27 cellular contexts compared by ENCODE assay signal in the genomic region with DNA sequence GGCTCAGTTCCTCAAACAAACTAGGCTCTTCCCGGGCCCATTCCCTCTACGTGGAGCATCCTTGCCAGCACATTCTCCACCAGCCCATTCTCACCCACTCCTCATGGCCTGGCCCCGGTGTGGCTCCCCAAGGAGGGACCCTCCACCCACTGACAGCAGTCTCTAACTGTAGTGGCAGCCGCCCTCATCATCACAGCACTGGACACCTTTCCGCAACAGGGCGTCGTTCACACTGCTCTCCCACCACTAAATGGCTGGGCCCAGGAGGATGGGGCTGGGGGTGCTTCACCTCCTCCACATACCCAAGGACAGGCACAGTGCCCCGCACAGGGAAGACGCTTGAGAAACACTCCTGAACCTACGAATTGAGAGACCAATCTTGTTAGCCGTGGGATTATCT.
"Had no signal": no experiment of that assay in that cellular context is flagged by ENCODE, and none has a peak within 500 bp of the region (broad histone marks: within the 10 kb centered on the region; RNA-seq: fewer than 3 reads in every experiment).

No MANE protein-coding gene starts in this region.

- H3K4me3 ChIP-seq: neural progenitor cell, pancreas, psoas muscle, right lobe of liver, sigmoid colon, stomach, thoracic aorta, thyroid gland, tibial nerve, upper lobe of left lung, vagina had no signal

- H3K9ac ChIP-seq: neural progenitor cell had no signal

- ATAC-seq: natural killer cell; pancreas; psoas muscle; right cardiac atrium; right lobe of liver; stimulated activated effector memory CD8-positive, alpha-beta T cell treated with anti-CD3 and anti-CD28 coated beads, Interleukin-12 subunit alpha, Interleukin-12 subunit beta, amount 100 ng/mL, for 72 hours; stimulated activated naive B cell treated with anti-CD40 and anti-IgM and Interleukin-4, amounts not matched to agents 10 μg/mL and 1 μg/mL and 100 μg/mL, for 72 hours had no signal

- DNase-seq: natural killer cell; nucleus accumbens; pancreas; psoas muscle; right cardiac atrium; right lobe of liver; sigmoid colon; small intestine; stimulated activated CD4-positive, alpha-beta T cell treated with anti-CD3 and anti-CD28 coated beads, Interleukin-15, amount 100 ng/mL, for 24 hours; stimulated activated CD4-positive, alpha-beta T cell treated with anti-CD3 and anti-CD28 coated beads, Interleukin-2, amount 100 ng/mL, for 24 hours; stimulated activated CD4-positive, alpha-beta T cell treated with anti-CD3 and anti-CD28 coated beads, Interleukin-2, amount 100 ng/mL, for 48 hours; stimulated activated CD4-positive, alpha-beta T cell treated with anti-CD3 and anti-CD28 coated beads, Interleukin-4, amount 100 ng/mL, for 24 hours; stimulated activated naive B cell treated with anti-CD40 and anti-IgM and Interleukin-4, amounts not matched to agents 10 μg/mL and 1 μg/mL and 100 μg/mL, for 72 hours; stimulated activated naive CD4-positive, alpha-beta T cell treated with Interleukin-2 at 50 U/mL for 16 hours; stomach; thyroid gland; trophoblast cell; upper lobe of left lung had no signal

- H3K36me3 Mint-ChIP-seq: natural killer cell; stimulated activated effector memory CD8-positive, alpha-beta T cell treated with anti-CD3 and anti-CD28 coated beads, Interleukin-12 subunit alpha, Interleukin-12 subunit beta, amount 100 ng/mL, for 72 hours; stimulated activated naive B cell treated with anti-CD40 and anti-IgM and Interleukin-4, amounts not matched to agents 10 μg/mL and 1 μg/mL and 100 μg/mL, for 72 hours had no signal

- H3K4me3 Mint-ChIP-seq: natural killer cell; nephron; neural progenitor cell; stimulated activated effector memory CD8-positive, alpha-beta T cell treated with anti-CD3 and anti-CD28 coated beads, Interleukin-12 subunit alpha, Interleukin-12 subunit beta, amount 100 ng/mL, for 72 hours; stimulated activated naive B cell treated with anti-CD40 and anti-IgM and Interleukin-4, amounts not matched to agents 10 μg/mL and 1 μg/mL and 100 μg/mL, for 72 hours; stimulated activated naive CD8-positive, alpha-beta T cell treated with anti-CD3 and anti-CD28 coated beads, Interleukin-15, Interleukin-2, amounts not matched to agents 100 ng/mL and 50 ng/mL, for 24 hours had no signal

- H3K27ac Mint-ChIP-seq: natural killer cell; nephron; neural progenitor cell; progenitor cell of endocrine pancreas; stimulated activated effector memory CD8-positive, alpha-beta T cell treated with anti-CD3 and anti-CD28 coated beads, Interleukin-12 subunit alpha, Interleukin-12 subunit beta, amount 100 ng/mL, for 72 hours; stimulated activated naive B cell treated with anti-CD40 and anti-IgM and Interleukin-4, amounts not matched to agents 10 μg/mL and 1 μg/mL and 100 μg/mL, for 72 hours; stimulated activated naive CD8-positive, alpha-beta T cell treated with anti-CD3 and anti-CD28 coated beads, Interleukin-15, Interleukin-2, amounts not matched to agents 100 ng/mL and 50 ng/mL, for 24 hours had no signal

- H2AFZ ChIP-seq: neural progenitor cell had no signal

- H3K4me1 ChIP-seq: neural progenitor cell, pancreas, psoas muscle, right lobe of liver, sigmoid colon, stomach, thyroid gland, tibial nerve, upper lobe of left lung, vagina had no signal

- H3K27me3 Mint-ChIP-seq: stimulated activated naive CD8-positive, alpha-beta T cell treated with anti-CD3 and anti-CD28 coated beads, Interleukin-15, Interleukin-2, amounts not matched to agents 100 ng/mL and 50 ng/mL, for 24 hours had no signal

- H3K36me3 ChIP-seq: neural progenitor cell, neutrophil, pancreas, right lobe of liver, sigmoid colon, stomach, thoracic aorta, thyroid gland, tibial nerve, upper lobe of left lung, vagina had no signal

- H3K27ac ChIP-seq: neural progenitor cell, neutrophil, pancreas, psoas muscle, right lobe of liver, sigmoid colon, stomach, thoracic aorta, thyroid gland, tibial nerve, upper lobe of left lung, vagina had no signal

- H3K4me1 Mint-ChIP-seq: natural killer cell; nephron; stimulated activated effector memory CD8-positive, alpha-beta T cell treated with anti-CD3 and anti-CD28 coated beads, Interleukin-12 subunit alpha, Interleukin-12 subunit beta, amount 100 ng/mL, for 72 hours had no signal

- H3K4me2 ChIP-seq: neural progenitor cell had no signal

- H3K27me3 ChIP-seq: neural progenitor cell, neutrophil, pancreas, right lobe of liver, thyroid gland, tibial nerve, upper lobe of left lung, vagina had no signal

- H3K9me3 ChIP-seq: neutrophil, pancreas, right lobe of liver, sigmoid colon, thoracic aorta, thyroid gland, upper lobe of left lung, vagina had no signal
